ENCODE assay signal across 1 cellular context in the genomic region with DNA sequence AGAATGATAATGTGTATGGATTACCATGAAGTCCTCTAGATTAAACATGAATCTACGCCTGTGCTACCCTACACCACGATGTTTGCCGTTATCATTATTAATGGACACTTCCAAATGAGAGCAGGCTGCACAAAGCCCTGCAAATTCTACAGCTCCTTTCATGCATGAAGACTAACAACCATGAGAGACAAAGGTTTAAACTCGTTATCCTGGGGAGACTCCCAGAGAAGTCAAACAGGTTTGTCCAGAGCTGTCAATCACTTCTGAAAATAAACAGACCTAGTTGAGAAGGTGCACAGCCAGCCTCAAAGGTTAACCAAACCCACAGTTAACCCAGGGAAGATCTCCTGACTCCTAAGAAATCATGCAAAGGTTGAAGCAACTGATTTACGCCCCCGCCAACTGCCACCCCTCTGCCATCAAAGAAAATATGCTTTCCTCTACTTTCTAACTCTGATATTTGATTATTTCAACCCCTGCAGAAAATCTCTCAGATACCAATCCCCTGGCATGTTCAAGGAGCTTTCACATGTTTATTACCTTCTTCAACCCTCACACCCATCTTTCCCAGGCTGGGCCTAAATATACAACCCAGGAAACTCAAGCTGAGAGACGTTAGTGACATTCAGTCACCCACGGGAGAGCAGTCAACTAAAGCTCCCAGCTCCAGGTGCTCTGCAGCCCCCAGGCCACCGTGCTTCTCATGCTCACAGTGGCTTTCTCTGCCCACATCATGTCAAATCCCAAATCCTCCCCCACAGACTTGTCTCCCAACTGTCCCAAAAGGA.
TF ChIP-seq lines count a peak whose summit lies in the region.

No MANE protein-coding gene starts in this region.

TF ChIP-seq in WTC11, 78 proteins besides CTCF, POLR2A, EP300 and RAD21 (continued from another document):
- TF ChIP-seq, protein P1, sequence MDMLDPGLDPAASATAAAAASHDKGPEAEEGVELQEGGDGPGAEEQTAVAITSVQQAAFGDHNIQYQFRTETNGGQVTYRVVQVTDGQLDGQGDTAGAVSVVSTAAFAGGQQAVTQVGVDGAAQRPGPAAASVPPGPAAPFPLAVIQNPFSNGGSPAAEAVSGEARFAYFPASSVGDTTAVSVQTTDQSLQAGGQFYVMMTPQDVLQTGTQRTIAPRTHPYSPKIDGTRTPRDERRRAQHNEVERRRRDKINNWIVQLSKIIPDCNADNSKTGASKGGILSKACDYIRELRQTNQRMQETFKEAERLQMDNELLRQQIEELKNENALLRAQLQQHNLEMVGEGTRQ (CRISPR knock-in tag; IDR thresholded peaks at IDR 0.05), result no peak
- TF ChIP-seq ZNF317 (CRISPR knock-in tag; IDR thresholded peaks at IDR 0.05; ENCODE audit: borderline replicate concordance, low read depth), result no peak
- TF ChIP-seq, protein P2, sequence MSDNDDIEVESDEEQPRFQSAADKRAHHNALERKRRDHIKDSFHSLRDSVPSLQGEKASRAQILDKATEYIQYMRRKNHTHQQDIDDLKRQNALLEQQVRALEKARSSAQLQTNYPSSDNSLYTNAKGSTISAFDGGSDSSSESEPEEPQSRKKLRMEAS (CRISPR knock-in tag; IDR thresholded peaks at IDR 0.05), result no peak
- no peak for TF ChIP-seq ZNF263 (CRISPR knock-in tag; IDR thresholded peaks at IDR 0.05; ENCODE audit: low read depth)
- TF ChIP-seq, protein P3, sequence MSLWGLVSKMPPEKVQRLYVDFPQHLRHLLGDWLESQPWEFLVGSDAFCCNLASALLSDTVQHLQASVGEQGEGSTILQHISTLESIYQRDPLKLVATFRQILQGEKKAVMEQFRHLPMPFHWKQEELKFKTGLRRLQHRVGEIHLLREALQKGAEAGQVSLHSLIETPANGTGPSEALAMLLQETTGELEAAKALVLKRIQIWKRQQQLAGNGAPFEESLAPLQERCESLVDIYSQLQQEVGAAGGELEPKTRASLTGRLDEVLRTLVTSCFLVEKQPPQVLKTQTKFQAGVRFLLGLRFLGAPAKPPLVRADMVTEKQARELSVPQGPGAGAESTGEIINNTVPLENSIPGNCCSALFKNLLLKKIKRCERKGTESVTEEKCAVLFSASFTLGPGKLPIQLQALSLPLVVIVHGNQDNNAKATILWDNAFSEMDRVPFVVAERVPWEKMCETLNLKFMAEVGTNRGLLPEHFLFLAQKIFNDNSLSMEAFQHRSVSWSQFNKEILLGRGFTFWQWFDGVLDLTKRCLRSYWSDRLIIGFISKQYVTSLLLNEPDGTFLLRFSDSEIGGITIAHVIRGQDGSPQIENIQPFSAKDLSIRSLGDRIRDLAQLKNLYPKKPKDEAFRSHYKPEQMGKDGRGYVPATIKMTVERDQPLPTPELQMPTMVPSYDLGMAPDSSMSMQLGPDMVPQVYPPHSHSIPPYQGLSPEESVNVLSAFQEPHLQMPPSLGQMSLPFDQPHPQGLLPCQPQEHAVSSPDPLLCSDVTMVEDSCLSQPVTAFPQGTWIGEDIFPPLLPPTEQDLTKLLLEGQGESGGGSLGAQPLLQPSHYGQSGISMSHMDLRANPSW (CRISPR knock-in tag; conservative IDR thresholded peaks at IDR 0.05; ENCODE audit: low read depth), result no peak
- TF ChIP-seq TP53 (CRISPR knock-in tag; IDR thresholded peaks at IDR 0.05), result no peak
- TF ChIP-seq, protein P4, sequence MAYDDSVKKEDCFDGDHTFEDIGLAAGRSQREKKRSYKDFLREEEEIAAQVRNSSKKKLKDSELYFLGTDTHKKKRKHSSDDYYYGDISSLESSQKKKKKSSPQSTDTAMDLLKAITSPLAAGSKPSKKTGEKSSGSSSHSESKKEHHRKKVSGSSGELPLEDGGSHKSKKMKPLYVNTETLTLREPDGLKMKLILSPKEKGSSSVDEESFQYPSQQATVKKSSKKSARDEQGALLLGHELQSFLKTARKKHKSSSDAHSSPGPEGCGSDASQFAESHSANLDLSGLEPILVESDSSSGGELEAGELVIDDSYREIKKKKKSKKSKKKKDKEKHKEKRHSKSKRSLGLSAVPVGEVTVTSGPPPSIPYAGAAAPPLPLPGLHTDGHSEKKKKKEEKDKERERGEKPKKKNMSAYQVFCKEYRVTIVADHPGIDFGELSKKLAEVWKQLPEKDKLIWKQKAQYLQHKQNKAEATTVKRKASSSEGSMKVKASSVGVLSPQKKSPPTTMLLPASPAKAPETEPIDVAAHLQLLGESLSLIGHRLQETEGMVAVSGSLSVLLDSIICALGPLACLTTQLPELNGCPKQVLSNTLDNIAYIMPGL (CRISPR knock-in tag; IDR thresholded peaks at IDR 0.05), result no peak
- TF ChIP-seq, protein P5, sequence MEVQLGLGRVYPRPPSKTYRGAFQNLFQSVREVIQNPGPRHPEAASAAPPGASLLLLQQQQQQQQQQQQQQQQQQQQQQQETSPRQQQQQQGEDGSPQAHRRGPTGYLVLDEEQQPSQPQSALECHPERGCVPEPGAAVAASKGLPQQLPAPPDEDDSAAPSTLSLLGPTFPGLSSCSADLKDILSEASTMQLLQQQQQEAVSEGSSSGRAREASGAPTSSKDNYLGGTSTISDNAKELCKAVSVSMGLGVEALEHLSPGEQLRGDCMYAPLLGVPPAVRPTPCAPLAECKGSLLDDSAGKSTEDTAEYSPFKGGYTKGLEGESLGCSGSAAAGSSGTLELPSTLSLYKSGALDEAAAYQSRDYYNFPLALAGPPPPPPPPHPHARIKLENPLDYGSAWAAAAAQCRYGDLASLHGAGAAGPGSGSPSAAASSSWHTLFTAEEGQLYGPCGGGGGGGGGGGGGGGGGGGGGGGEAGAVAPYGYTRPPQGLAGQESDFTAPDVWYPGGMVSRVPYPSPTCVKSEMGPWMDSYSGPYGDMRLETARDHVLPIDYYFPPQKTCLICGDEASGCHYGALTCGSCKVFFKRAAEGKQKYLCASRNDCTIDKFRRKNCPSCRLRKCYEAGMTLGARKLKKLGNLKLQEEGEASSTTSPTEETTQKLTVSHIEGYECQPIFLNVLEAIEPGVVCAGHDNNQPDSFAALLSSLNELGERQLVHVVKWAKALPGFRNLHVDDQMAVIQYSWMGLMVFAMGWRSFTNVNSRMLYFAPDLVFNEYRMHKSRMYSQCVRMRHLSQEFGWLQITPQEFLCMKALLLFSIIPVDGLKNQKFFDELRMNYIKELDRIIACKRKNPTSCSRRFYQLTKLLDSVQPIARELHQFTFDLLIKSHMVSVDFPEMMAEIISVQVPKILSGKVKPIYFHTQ (CRISPR knock-in tag; IDR thresholded peaks at IDR 0.05), result no peak
- no peak for TF ChIP-seq NFYB (CRISPR knock-in tag; conservative IDR thresholded peaks at IDR 0.05; ENCODE audit: low read depth)
- TF ChIP-seq RELA (CRISPR knock-in tag; IDR thresholded peaks at IDR 0.05; ENCODE audit: borderline replicate concordance), result no peak
